ENCODE assay signal across 19 cellular contexts in genomic region chr1:63033211-63033610, GRCh38.
"Had no signal": no experiment of that assay in that cellular context is flagged by ENCODE, and none has a peak within 500 bp of the region (broad histone marks: within the 10 kb centered on the region; RNA-seq: fewer than 3 reads in every experiment).

No MANE protein-coding gene starts in this region.

- H3K4me3 Mint-ChIP-seq: dendritic cell treated with granulocyte-macrophage colony-stimulating factor and Interleukin-4, amounts not matched to agents 40 ng/mL and 50 ng/mL, for 4 days; naive thymus-derived CD4-positive, alpha-beta T cell had no signal

- H3K9me3 ChIP-seq: ovary, right atrium auricular region, suprapubic skin, thyroid gland, upper lobe of left lung, uterus had no signal

- H3K4me1 ChIP-seq: foreskin keratinocyte, right atrium auricular region, suprapubic skin, thyroid gland, upper lobe of left lung, uterus had no signal

- H3K4me3 ChIP-seq: lung, ovary, right atrium auricular region, suprapubic skin, thyroid gland, upper lobe of left lung, uterus had no signal

- H3K36me3 ChIP-seq: ovary, right atrium auricular region, suprapubic skin, thyroid gland, upper lobe of left lung, uterus had no signal

- DNase-seq: erythroblast; foreskin keratinocyte; left colon; left ventricle myocardium superior; mesenchymal stem cell; naive thymus-derived CD4-positive, alpha-beta T cell; nucleus accumbens; ovary; small intestine; stimulated activated CD4-positive, alpha-beta T cell treated with anti-CD3 and anti-CD28 coated beads, Interleukin-12 subunit alpha, Interleukin-12 subunit beta, amount 100 ng/mL, for 4 hours; stimulated activated CD4-positive, alpha-beta T cell treated with anti-CD3 and anti-CD28 coated beads, Interleukin-2, amount 100 ng/mL, for 48 hours; stimulated activated naive CD4-positive, alpha-beta T cell treated with Interleukin-2 at 50 U/mL for 16 hours; thyroid gland; upper lobe of left lung; uterus had no signal

- H3K36me3 Mint-ChIP-seq: naive thymus-derived CD4-positive, alpha-beta T cell had no signal

- ATAC-seq: foreskin keratinocyte; left colon; left ventricle myocardium superior; naive thymus-derived CD4-positive, alpha-beta T cell had no signal

- H3K27ac Mint-ChIP-seq: dendritic cell treated with granulocyte-macrophage colony-stimulating factor and Interleukin-4, amounts not matched to agents 40 ng/mL and 50 ng/mL, for 4 days; naive thymus-derived CD4-positive, alpha-beta T cell had no signal

- H3K27ac ChIP-seq: foreskin keratinocyte, ovary, right atrium auricular region, suprapubic skin, thyroid gland, upper lobe of left lung, uterus had no signal

- H3K9me3 Mint-ChIP-seq: dendritic cell treated with granulocyte-macrophage colony-stimulating factor and Interleukin-4, amounts not matched to agents 40 ng/mL and 50 ng/mL, for 4 days had no signal

- H3K4me1 Mint-ChIP-seq: naive thymus-derived CD4-positive, alpha-beta T cell had no signal

- H3K27me3 ChIP-seq: foreskin keratinocyte, ovary, right atrium auricular region, thyroid gland, upper lobe of left lung, uterus had no signal
